Comparison of ENCODE assay signal across 13 cellular contexts in the genomic region with DNA sequence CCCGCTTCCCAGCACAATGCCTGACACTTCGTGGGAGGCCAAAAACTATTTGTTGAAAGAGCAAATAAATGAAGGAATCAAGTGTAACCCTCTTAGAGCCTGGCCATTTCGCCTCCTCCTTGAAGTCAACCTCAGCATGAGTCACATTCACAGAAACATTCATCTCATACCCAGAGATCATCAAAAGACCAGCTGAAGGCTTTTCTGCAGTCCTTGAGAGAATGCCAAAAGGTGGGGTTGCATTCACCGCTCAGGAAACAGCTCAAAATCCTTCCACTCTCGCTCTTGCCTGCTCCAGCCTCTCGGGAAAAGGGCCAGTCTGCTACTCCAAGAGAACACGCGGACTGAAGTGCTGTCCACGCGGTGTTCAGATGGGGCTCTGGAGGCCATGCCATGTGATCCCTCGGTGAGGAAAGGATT.
DNase-seq lines count a peak whose midpoint lies in the region; ATAC-seq and TF ChIP-seq lines count a peak whose summit lies in the region.
"Had no signal": no experiment of that assay in that cellular context is flagged by ENCODE, and none has a peak within 500 bp of the region (broad histone marks: within the 10 kb centered on the region; RNA-seq: fewer than 3 reads in every experiment).

No MANE protein-coding gene starts in this region.

- H3K4me3 Mint-ChIP-seq in activated T-cell treated with anti-CD3 and anti-CD28 coated beads, Interleukin-2, amount 50 U/mL, for 24 hours, result no peak overlapping the region
- H3K4me3 Mint-ChIP-seq in stimulated activated naive CD8-positive, alpha-beta T cell treated with anti-CD3 and anti-CD28 coated beads, Interleukin-15, amount 100 ng/mL, for 72 hours, result no peak overlapping the region
- H3K4me3 Mint-ChIP-seq: CD14-positive monocyte had no signal

- H3K27me3 ChIP-seq in SJSA1 (replicated peaks), result no peaks in the 10 kb centered on the region
- peaks cover 26% of the 10 kb centered on the region for H3K27me3 ChIP-seq in foreskin keratinocyte

- H3K4me1 ChIP-seq in SJSA1 (replicated peaks), result peaks cover 44% of the 10 kb centered on the region
- peaks cover 13% of the 10 kb centered on the region for H3K4me1 ChIP-seq in foreskin keratinocyte

- no peaks in the 10 kb centered on the region for H3K9me3 Mint-ChIP-seq in activated T-cell treated with anti-CD3 and anti-CD28 coated beads, Interleukin-2, amount 50 U/mL, for 24 hours
- H3K9me3 Mint-ChIP-seq in stimulated activated naive CD8-positive, alpha-beta T cell treated with anti-CD3 and anti-CD28 coated beads, Interleukin-15, amount 100 ng/mL, for 72 hours, result peaks cover 6 to 7% of the 10 kb centered on the region in 2 donors
- H3K9me3 Mint-ChIP-seq: CD14-positive monocyte had no signal

- ATAC-seq in foreskin keratinocyte (peak; percentile 59), GM18520 (IDR thresholded peaks at IDR 0.05; ENCODE audit: unreplicated experiment) (no peak), GM18873 (IDR thresholded peaks at IDR 0.05; ENCODE audit: low FRiP score, unreplicated experiment) (no peak)
- peak; percentile 76 for ATAC-seq in stimulated activated naive CD8-positive, alpha-beta T cell treated with anti-CD3 and anti-CD28 coated beads, Interleukin-15, amount 100 ng/mL, for 72 hours
- ATAC-seq: right cardiac atrium had no signal

- no peaks in the 10 kb centered on the region for H3K36me3 Mint-ChIP-seq in activated T-cell treated with anti-CD3 and anti-CD28 coated beads, Interleukin-2, amount 50 U/mL, for 24 hours (ENCODE audit: low read depth)
- H3K36me3 Mint-ChIP-seq: CD14-positive monocyte had no signal

- H3K36me3 ChIP-seq in SJSA1, result no peaks in the 10 kb centered on the region

- no peak overlapping the region for H3K4me3 ChIP-seq in SJSA1

- H3K27me3 Mint-ChIP-seq in activated T-cell treated with anti-CD3 and anti-CD28 coated beads, Interleukin-2, amount 50 U/mL, for 24 hours, result peaks cover 76% of the 10 kb centered on the region
- H3K27me3 Mint-ChIP-seq in stimulated activated naive CD8-positive, alpha-beta T cell treated with anti-CD3 and anti-CD28 coated beads, Interleukin-15, amount 100 ng/mL, for 72 hours, result peaks cover 72% of the 10 kb centered on the region

- peak overlapping the region; percentile 64 for H3K27ac ChIP-seq in SJSA1
- H3K27ac ChIP-seq in foreskin keratinocyte, result no peak overlapping the region

- no peaks in the 10 kb centered on the region for H3K9me3 ChIP-seq in SJSA1 (replicated peaks)

- peaks cover 8% of the 10 kb centered on the region for H3K4me1 Mint-ChIP-seq in activated T-cell treated with anti-CD3 and anti-CD28 coated beads, Interleukin-2, amount 50 U/mL, for 24 hours (ENCODE audit: low read depth)
- peaks cover 8% of the 10 kb centered on the region for H3K4me1 Mint-ChIP-seq in stimulated activated naive CD8-positive, alpha-beta T cell treated with anti-CD3 and anti-CD28 coated beads, Interleukin-15, amount 100 ng/mL, for 72 hours
- H3K4me1 Mint-ChIP-seq: CD14-positive monocyte had no signal

- no peak for DNase-seq in activated T-cell treated with anti-CD3 and anti-CD28 coated beads, Interleukin-2, amount 50 U/mL, for 24 hours
- DNase-seq in activated T-cell treated with anti-CD3 and anti-CD28 coated beads for 4 hours, result no peak
- peak; percentile 95 to 99 for DNase-seq in SJSA1 (ENCODE audit: low read depth in 1 of 2, low spot score in 2 of 2)
- peak in 1 of 2 donors; percentile 58 for DNase-seq in foreskin keratinocyte
- no peak for DNase-seq in stimulated activated naive CD8-positive, alpha-beta T cell treated with anti-CD3 and anti-CD28 coated beads, Interleukin-15, amount 100 ng/mL, for 72 hours
- DNase-seq in COLO668 (lab: John Stamatoyannopoulos, UW; ENCODE audit: unreplicated experiment), result no peak
- DNase-seq: activated CD8-positive, alpha-beta memory T cell treated with anti-CD3 and anti-CD28 coated beads, Interleukin-2, amount 50 U/mL, for 4 hours; NCI-H146; right cardiac atrium; stimulated activated naive CD4-positive, alpha-beta T cell had no signal

- no peak for TF ChIP-seq CTCF in foreskin keratinocyte (conservative IDR thresholded peaks at IDR 0.05)

- peak overlapping the region; percentile 18 for H3K27ac Mint-ChIP-seq in activated T-cell treated with anti-CD3 and anti-CD28 coated beads, Interleukin-2, amount 50 U/mL, for 24 hours
- H3K27ac Mint-ChIP-seq in stimulated activated naive CD8-positive, alpha-beta T cell treated with anti-CD3 and anti-CD28 coated beads, Interleukin-15, amount 100 ng/mL, for 72 hours, result no peak overlapping the region
- H3K27ac Mint-ChIP-seq: CD14-positive monocyte had no signal

Comparison
In these comparisons a context has a peak if more than half of its experiments do, and no peak if none do; other contexts are left out.
1. DNase-seq: peak in SJSA1 (2 of 2); none in activated T-cell treated with anti-CD3 and anti-CD28 coated beads, Interleukin-2, amount 50 U/mL, for 24 hours (single experiment), activated T-cell treated with anti-CD3 and anti-CD28 coated beads for 4 hours (single experiment), stimulated activated naive CD8-positive, alpha-beta T cell treated with anti-CD3 and anti-CD28 coated beads, Interleukin-15, amount 100 ng/mL, for 72 hours (0 of 2) and COLO668 (single experiment).
2. ATAC-seq: peak in foreskin keratinocyte (single experiment) and stimulated activated naive CD8-positive, alpha-beta T cell treated with anti-CD3 and anti-CD28 coated beads, Interleukin-15, amount 100 ng/mL, for 72 hours (single experiment); none in GM18520 (single experiment) and GM18873 (single experiment).